ENCODE assay signal across 11 cellular contexts in the genomic region with DNA sequence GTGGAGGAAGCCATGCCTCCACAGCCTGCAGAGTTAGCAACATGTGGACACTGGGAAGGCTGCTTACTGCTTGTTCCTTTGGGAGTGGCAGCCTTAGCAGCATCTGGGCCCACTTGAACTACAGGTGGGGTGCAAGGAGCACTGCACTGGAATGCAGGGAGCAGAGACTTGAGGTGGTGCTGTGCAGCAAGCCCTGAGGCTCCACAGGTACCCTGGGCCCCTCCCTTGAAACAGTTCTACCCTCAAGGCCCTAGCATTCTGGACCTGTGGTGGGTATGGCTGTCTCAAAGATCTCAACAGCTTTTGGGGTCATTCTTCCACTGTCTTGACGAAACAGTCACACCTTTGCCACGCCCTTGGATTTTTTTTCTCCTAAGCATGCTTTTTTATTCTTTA.
"Had no signal": no experiment of that assay in that cellular context is flagged by ENCODE, and none has a peak within 500 bp of the region (broad histone marks: within the 10 kb centered on the region; RNA-seq: fewer than 3 reads in every experiment).

No MANE protein-coding gene starts in this region.

- ATAC-seq: activated CD4-positive, CD25-positive, alpha-beta regulatory T cell treated with anti-CD3 and anti-CD28 coated beads, Interleukin-2, amount 50 U/mL, for 24 hours; activated T-helper 17 cell treated with anti-CD3 and anti-CD28 coated beads, Interleukin-2, amount 50 U/mL, for 72 hours; T-cell had no signal

- DNase-seq: activated CD4-positive, alpha-beta T cell treated with anti-CD3 and anti-CD28 coated beads, Interleukin-2, amount 50 U/mL, for 48 hours; activated naive CD4-positive, alpha-beta T cell treated with Interleukin-2 at 50 U/mL for 16 hours; endodermal cell; left colon; psoas muscle; stimulated activated CD4-positive, alpha-beta T cell treated with anti-CD3 and anti-CD28 coated beads, Interleukin-1b, Interleukin-23, amount 100 ng/mL, for 48 hours; T-cell; T-helper 9 cell; uterus had no signal

- H3K36me3 ChIP-seq: uterus had no signal

- H3K9me3 ChIP-seq: psoas muscle, uterus had no signal

- H3K27ac ChIP-seq: uterus had no signal

- H3K4me3 ChIP-seq: psoas muscle, uterus had no signal

- H3K27me3 ChIP-seq: uterus had no signal
